In genomic region chr1:150152182-150152536, GRCh38 we compare ENCODE assay signal across 9 cellular contexts. TPM values are rescaled to one million over a fixed set of nuclear protein-coding genes. Genes with fewer than 3 reads are reported as not detected.
DNase-seq lines count a peak whose midpoint lies in the region; ATAC-seq and TF ChIP-seq lines count a peak whose summit lies in the region.
"Had no signal": no experiment of that assay in that cellular context is flagged by ENCODE, and none has a peak within 500 bp of the region (broad histone marks: within the 10 kb centered on the region; RNA-seq: fewer than 3 reads in every experiment).

No MANE protein-coding gene starts in this region.

- H3K27me3 Mint-ChIP-seq in CD8-positive, alpha-beta memory T cell: peaks cover 0 to 4% of the 10 kb centered on the region in 2 donors
- peaks cover 12% of the 10 kb centered on the region for H3K27me3 Mint-ChIP-seq in endothelial cell (ENCODE audit: unreplicated experiment)

- H3K9me3 ChIP-seq in CD8-positive, alpha-beta memory T cell (ENCODE audit: low read length): no peaks in the 10 kb centered on the region
- H3K9me3 ChIP-seq in OCI-LY3 (ENCODE audit: insufficient read depth, low read length) (no peaks in the 10 kb centered on the region), ovary (no peaks in the 10 kb centered on the region)

- no peak overlapping the region for H2AFZ ChIP-seq in OCI-LY3 (ENCODE audit: low read depth, low read length)

- H3K4me1 ChIP-seq in CD8-positive, alpha-beta memory T cell (ENCODE audit: insufficient read depth, low read length): peaks cover 25% of the 10 kb centered on the region
- H3K4me1 ChIP-seq in OCI-LY3 (ENCODE audit: low read length) (peaks cover 36% of the 10 kb centered on the region), ovary (ENCODE audit: insufficient read depth) (peaks cover 12% of the 10 kb centered on the region)

- no peak for TF ChIP-seq POLR2A in ovary (IDR thresholded peaks at IDR 0.05)

- CTCF ChIA-PET in CD8-positive, alpha-beta memory T cell (lab: Charles Lee): interaction anchor here (1.1 to 5.0 kb wide), 5 partner anchors 10 to 84 kb away, joined by 3 to 29 read pairs (median 5); no protein-coding TSS in a partner anchor

- TF ChIP-seq CTCF in OCI-LY3 (IDR thresholded peaks at IDR 0.05; ENCODE audit: low read depth, low read length) (no peak), endothelial cell (IDR thresholded peaks at IDR 0.05; ENCODE audit: unreplicated experiment) (no peak), ovary (IDR thresholded peaks at IDR 0.05) (no peak)

- TF ChIP-seq EP300 in ovary (IDR thresholded peaks at IDR 0.05): no peak

- peak overlapping the region; percentile 90 to 99 (median 97) for H3K4me3 Mint-ChIP-seq in CD8-positive, alpha-beta memory T cell
- peak overlapping the region; percentile 98 for H3K4me3 Mint-ChIP-seq in endothelial cell (ENCODE audit: unreplicated experiment)

- peak overlapping the region; percentile 80 for H3K4me3 ChIP-seq in CD8-positive, alpha-beta memory T cell (ENCODE audit: low read length)
- H3K4me3 ChIP-seq in OCI-LY3 (ENCODE audit: low read length) (peak overlapping the region; percentile 85), ovary (peak overlapping the region; percentile 75)

- no peak for DNase-seq in CD8-positive, alpha-beta memory T cell
- no peak for DNase-seq in endothelial cell (ENCODE audit: low spot score)
- no peak for DNase-seq in ovary

- peaks cover 8% of the 10 kb centered on the region; the same call in 1 of the 2 replicates for H4K20me1 ChIP-seq in OCI-LY3 (ENCODE audit: insufficient read depth, low read length)

- peaks cover 85% of the 10 kb centered on the region for H3K79me2 ChIP-seq in OCI-LY3 (ENCODE audit: low read length)

- peak overlapping the region; percentile 98 for H3K9ac ChIP-seq in OCI-LY3 (ENCODE audit: low read length)

- no peaks in the 10 kb centered on the region for H3K9me3 Mint-ChIP-seq in CD8-positive, alpha-beta memory T cell
- H3K9me3 Mint-ChIP-seq in endothelial cell (ENCODE audit: unreplicated experiment): no peaks in the 10 kb centered on the region

- H3K27me3 ChIP-seq in CD8-positive, alpha-beta memory T cell (ENCODE audit: insufficient read depth, low read length, poor library complexity, severe bottlenecking): no peaks in the 10 kb centered on the region
- H3K27me3 ChIP-seq in OCI-LY3 (ENCODE audit: low read depth, low read length) (no peaks in the 10 kb centered on the region), ovary (no peaks in the 10 kb centered on the region)

- H3K27ac ChIP-seq in CD8-positive, alpha-beta memory T cell (ENCODE audit: low read depth, low read length): no peak overlapping the region
- H3K27ac ChIP-seq in OCI-LY3 (ENCODE audit: low read length): peak overlapping the region; percentile 79
- H3K27ac ChIP-seq in ovary: peak overlapping the region in 1 of 2 donors; percentile 97
- H3K27ac ChIP-seq: RWPE1 had no signal

- no peak for ATAC-seq in GM19467 (IDR thresholded peaks at IDR 0.05; ENCODE audit: unreplicated experiment)
- ATAC-seq in HG03520 (IDR thresholded peaks at IDR 0.05; ENCODE audit: unreplicated experiment): no peak
- ATAC-seq in HG03280 (IDR thresholded peaks at IDR 0.05; ENCODE audit: unreplicated experiment): no peak
- no peak for ATAC-seq in HG03045 (IDR thresholded peaks at IDR 0.05; ENCODE audit: unreplicated experiment)

- POLR2A ChIA-PET in CD8-positive, alpha-beta memory T cell (lab: Charles Lee): interaction anchor here (0.6 kb wide), 1 partner anchor 217 kb away, joined by 3 read pairs; no protein-coding TSS in a partner anchor

- H3K36me3 Mint-ChIP-seq in CD8-positive, alpha-beta memory T cell: peaks cover 0 to 65% (median 20%) of the 10 kb centered on the region in 3 donors
- H3K36me3 Mint-ChIP-seq in endothelial cell (ENCODE audit: low read depth, unreplicated experiment): peaks cover 48% of the 10 kb centered on the region

- peaks cover 32% of the 10 kb centered on the region for H3K36me3 ChIP-seq in CD8-positive, alpha-beta memory T cell (ENCODE audit: insufficient read depth, low read length)
- H3K36me3 ChIP-seq in OCI-LY3 (replicated peaks; ENCODE audit: low read depth, low read length): peaks cover 66% of the 10 kb centered on the region
- H3K36me3 ChIP-seq in ovary: no peaks in the 10 kb centered on the region

- peak overlapping the region; percentile 94 for H3K4me2 ChIP-seq in OCI-LY3 (ENCODE audit: low read length)

- H3K27ac Mint-ChIP-seq in CD8-positive, alpha-beta memory T cell: peak overlapping the region; percentile 89 to 99 (median 98)
- H3K27ac Mint-ChIP-seq in endothelial cell (ENCODE audit: unreplicated experiment): no peak overlapping the region

- intact Hi-C loops in ovary (cut with DNase I): no loop called here

- 50 to 68% (median 58%) methylated on average over 2 of the region's 2 CpGs for WGBS in ovary, 3 donors

- H3K4me1 Mint-ChIP-seq in CD8-positive, alpha-beta memory T cell: peaks cover 47 to 78% (median 67%) of the 10 kb centered on the region in 3 donors
- peaks cover 42% of the 10 kb centered on the region for H3K4me1 Mint-ChIP-seq in endothelial cell (ENCODE audit: unreplicated experiment)

RNA-seq across cellular contexts. Expression of gene PLEKHO1, which starts 2.4 kb away (rescaled TPM):
- 10 to 100 TPM; 44.9 to 47.2 TPM for total RNA-seq in CD8-positive, alpha-beta memory T cell
- 47.3 TPM for polyA plus RNA-seq in CD8-positive, alpha-beta memory T cell
- 71.6 TPM for total RNA-seq in endothelial cell (ENCODE audit: unreplicated experiment)
- total RNA-seq in ovary: 10 to 100 TPM; 40.6 to 68.9 (median 55.6) TPM
- 10 to 100 TPM; 45.4 to 58.3 TPM for polyA plus RNA-seq in ovary
